In genomic region chr20:36550797-36551299, GRCh38 we compare ENCODE assay signal across 15 cellular contexts. TPM values are rescaled to one million over a fixed set of nuclear protein-coding genes. Genes with fewer than 3 reads are reported as not detected.
A peak's percentile ranks its signal among the peaks of the same experiment; 100 is the strongest.
DNase-seq lines count a peak whose midpoint lies in the region; ATAC-seq and TF ChIP-seq lines count a peak whose summit lies in the region.
"Had no signal": no experiment of that assay in that cellular context is flagged by ENCODE, and none has a peak within 500 bp of the region (broad histone marks: within the 10 kb centered on the region; RNA-seq: fewer than 3 reads in every experiment).

No MANE protein-coding gene starts in this region.

- 39 to 61% methylated on average over 14 of the region's 14 CpGs for WGBS in lower leg skin, 2 donors

- no peaks in the 10 kb centered on the region for H3K4me1 ChIP-seq in A673 (ENCODE audit: insufficient read depth, low read length, poor library complexity, severe bottlenecking)
- H3K4me1 ChIP-seq in adipocyte (ENCODE audit: control insufficient read depth, insufficient read depth, low read length), result peaks cover 9% of the 10 kb centered on the region
- no peaks in the 10 kb centered on the region for H3K4me1 ChIP-seq in osteoblast (ENCODE audit: insufficient read depth, low read length)
- H3K4me1 ChIP-seq: A549 had no signal

- POLR2A ChIA-PET in A673 (lab: Charles Lee; ENCODE audit: low non-redundant PET), result no interaction called here

- CTCF ChIA-PET in A673 (lab: Charles Lee), result no interaction called here

- H3K9me3 ChIP-seq in A673 (ENCODE audit: low read depth, low read length, poor library complexity, severe bottlenecking), result no peaks in the 10 kb centered on the region
- no peaks in the 10 kb centered on the region for H3K9me3 ChIP-seq in adipocyte (ENCODE audit: control insufficient read depth, low read length)
- no peaks in the 10 kb centered on the region for H3K9me3 ChIP-seq in osteoblast (ENCODE audit: low read depth, low read length)
- H3K9me3 ChIP-seq: A549 had no signal

- TF ChIP-seq CTCF in A673 (conservative IDR thresholded peaks at IDR 0.05; ENCODE audit: low read depth, low read length) (no peak), osteoblast (IDR thresholded peaks at IDR 0.05; ENCODE audit: extremely low read depth, low read depth, low read length) (no peak), type B pancreatic cell (conservative IDR thresholded peaks at IDR 0.05) (no peak), lower leg skin (IDR thresholded peaks at IDR 0.05) (no peak)

- intact Hi-C loops in A673 (cut with micrococcal nuclease; ENCODE audit: unreplicated experiment), result no loop called here
- intact Hi-C loops in left cardiac atrium (cut with DNase I), result loop anchor here in 1 of 2 donors (10.0 kb wide), 1 partner anchor 224 kb away; the partner anchor contains the start of gene DSN1
- intact Hi-C loops in lower leg skin (cut with DNase I; ENCODE audit: low total_unique reads), result loop anchor here (5.0 kb wide), 1 partner anchor 51 kb away; no protein-coding TSS in a partner anchor

- H4K20me1 ChIP-seq in osteoblast (ENCODE audit: insufficient read depth, low read length), result peaks cover 46% of the 10 kb centered on the region

- H3K79me2 ChIP-seq in osteoblast (ENCODE audit: insufficient read depth, low read length), result peaks cover 15% of the 10 kb centered on the region

- H3K27me3 Mint-ChIP-seq in type B pancreatic cell, result no peaks in the 10 kb centered on the region
- H3K27me3 Mint-ChIP-seq: activated naive CD4-positive, alpha-beta T cell treated with anti-CD3 and anti-CD28 coated beads, Interleukin-2, amount 50 U/mL, for 24 hours; dendritic cell treated with granulocyte-macrophage colony-stimulating factor and Interleukin-4, amounts not matched to agents 40 ng/mL and 50 ng/mL, for 4 days; naive B cell had no signal

- DNase-seq in A673 (ENCODE audit: low spot score), result no peak
- no peak for DNase-seq in adipocyte (ENCODE audit: low read depth)
- DNase-seq in left cardiac atrium, result no peak
- peak; percentile 90 for DNase-seq in osteoblast (ENCODE audit: insufficient read length, low spot score, missing footprints)
- DNase-seq in NCI-H510A treated with DMSO at 0.1 percent for 48 hours (lab: John Stamatoyannopoulos, UW), result no peak
- DNase-seq in type B pancreatic cell (ENCODE audit: extremely low spot score, unreplicated experiment), result no peak
- no peak for DNase-seq in lower leg skin (ENCODE audit: low spot score in 2 of 2)
- DNase-seq: naive B cell, NCI-H2029, NCI-H774, retina had no signal

- H3K36me3 Mint-ChIP-seq in type B pancreatic cell, result no peaks in the 10 kb centered on the region
- H3K36me3 Mint-ChIP-seq: activated naive CD4-positive, alpha-beta T cell treated with anti-CD3 and anti-CD28 coated beads, Interleukin-2, amount 50 U/mL, for 24 hours; naive B cell had no signal

- H3K27ac ChIP-seq in A673 (ENCODE audit: low read depth, low read length, poor library complexity, severe bottlenecking), result peak overlapping the region; percentile 5
- H3K27ac ChIP-seq in osteoblast (ENCODE audit: low read depth, low read length), result no peak overlapping the region
- H3K27ac ChIP-seq: A549 had no signal

- no peaks in the 10 kb centered on the region for H3K9me3 Mint-ChIP-seq in type B pancreatic cell
- H3K9me3 Mint-ChIP-seq: activated naive CD4-positive, alpha-beta T cell treated with anti-CD3 and anti-CD28 coated beads, Interleukin-2, amount 50 U/mL, for 24 hours; dendritic cell treated with granulocyte-macrophage colony-stimulating factor and Interleukin-4, amounts not matched to agents 40 ng/mL and 50 ng/mL, for 4 days; naive B cell had no signal

- peak overlapping the region; percentile 25 for H3K9ac ChIP-seq in adipocyte (ENCODE audit: low read length)

- H2AFZ ChIP-seq in osteoblast (ENCODE audit: low read length), result no peak overlapping the region

- H3K36me3 ChIP-seq in A673 (ENCODE audit: insufficient read depth, low read length, poor library complexity, severe bottlenecking), result no peaks in the 10 kb centered on the region
- H3K36me3 ChIP-seq in adipocyte (ENCODE audit: control insufficient read depth, insufficient read depth, low read length, severe bottlenecking), result peaks cover 37% of the 10 kb centered on the region
- peaks cover 41% of the 10 kb centered on the region for H3K36me3 ChIP-seq in osteoblast (ENCODE audit: insufficient read depth, low read length)

- H3K27me3 ChIP-seq in A673 (replicated peaks; ENCODE audit: insufficient read depth, low read depth, low read length, poor library complexity), result no peaks in the 10 kb centered on the region
- no peaks in the 10 kb centered on the region for H3K27me3 ChIP-seq in adipocyte (replicated peaks; ENCODE audit: control insufficient read depth, insufficient read depth, low read length)
- no peaks in the 10 kb centered on the region for H3K27me3 ChIP-seq in osteoblast (ENCODE audit: insufficient read depth, low read length)

- H3K27ac Mint-ChIP-seq in type B pancreatic cell, result no peak overlapping the region
- H3K27ac Mint-ChIP-seq: activated naive CD4-positive, alpha-beta T cell treated with anti-CD3 and anti-CD28 coated beads, Interleukin-2, amount 50 U/mL, for 24 hours; dendritic cell treated with granulocyte-macrophage colony-stimulating factor and Interleukin-4, amounts not matched to agents 40 ng/mL and 50 ng/mL, for 4 days had no signal

- H3K4me3 ChIP-seq in A673 (ENCODE audit: low read depth, low read length, poor library complexity, severe bottlenecking), result no peak overlapping the region
- no peak overlapping the region for H3K4me3 ChIP-seq in adipocyte (ENCODE audit: low read length)
- H3K4me3 ChIP-seq in osteoblast (ENCODE audit: insufficient read depth, low read length), result no peak overlapping the region
- no peak overlapping the region for H3K4me3 ChIP-seq in lower leg skin (ENCODE audit: low read depth, poor library complexity, severe bottlenecking)
- H3K4me3 ChIP-seq: A549 had no signal

- H3K4me2 ChIP-seq in osteoblast (ENCODE audit: insufficient read depth, low read length), result no peak overlapping the region
- H3K4me2 ChIP-seq: A549 had no signal

- H3K4me1 Mint-ChIP-seq in type B pancreatic cell (ENCODE audit: unreplicated experiment), result no peaks in the 10 kb centered on the region

- no peak overlapping the region for H3K4me3 Mint-ChIP-seq in type B pancreatic cell
- H3K4me3 Mint-ChIP-seq: activated naive CD4-positive, alpha-beta T cell treated with anti-CD3 and anti-CD28 coated beads, Interleukin-2, amount 50 U/mL, for 24 hours; dendritic cell treated with granulocyte-macrophage colony-stimulating factor and Interleukin-4, amounts not matched to agents 40 ng/mL and 50 ng/mL, for 4 days; naive B cell had no signal

- BruUV-seq in A673 (replicated peaks; lab: Mats Ljungman, UMichigan), result no TSS peak

- no peak for TF ChIP-seq POLR2A in lower leg skin (IDR thresholded peaks at IDR 0.05)

- peak; percentile 45 to 50 for ATAC-seq in left cardiac atrium
- ATAC-seq in HG02870 (IDR thresholded peaks at IDR 0.05; ENCODE audit: unreplicated experiment), result no peak

RNA-seq across cellular contexts. Expression of gene MYL9, which starts 9.5 kb away (rescaled TPM):
- 0.11 TPM in 1 of 2 replicates, not detected in the other for total RNA-seq in A673 (2021)
- 1,000 to 10,000 TPM; 1,946 to 2,055 TPM for total RNA-seq in left cardiac atrium
- total RNA-seq in osteoblast, result 135 and 141 TPM in 2 replicates
- total RNA-seq in type B pancreatic cell (ENCODE audit: low replicate concordance), result 55.1 and 59.0 TPM in 2 replicates
- 10 to 100 TPM; 14.9 to 69.9 (median 36.3) TPM for total RNA-seq in lower leg skin

RNA-seq across cellular contexts. Expression of gene TGIF2, which starts 22.5 kb away (rescaled TPM):
- total RNA-seq in A673 (2021) (54.9 and 59.0 TPM in 2 replicates), left cardiac atrium (1 to 10 TPM; 6.4 to 8.8 TPM), osteoblast (9.7 and 10.9 TPM in 2 replicates), type B pancreatic cell (ENCODE audit: low replicate concordance) (26.9 and 43.5 TPM in 2 replicates), lower leg skin (10 to 100 TPM in 2 of 4 donors, 1 to 10 TPM in 2; 6.5 to 10.5 (median 9.5) TPM)

RNA-seq across cellular contexts. Expression of gene RAB5IF, which starts 54.7 kb away (rescaled TPM):
- total RNA-seq in A673 (2021) (124 and 150 TPM in 2 replicates), left cardiac atrium (10 to 100 TPM; 61.6 to 64.2 TPM), osteoblast (54.2 and 59.7 TPM in 2 replicates), type B pancreatic cell (ENCODE audit: low replicate concordance) (85.8 and 122 TPM in 2 replicates), lower leg skin (10 to 100 TPM; 57.3 to 75.5 (median 61.3) TPM)

Comparison
In these comparisons a context has a peak if more than half of its experiments do, and no peak if none do; other contexts are left out.
1. RNA of gene MYL9, which starts 9.5 kb away (total RNA-seq): 1,946 to 2,055 TPM in left cardiac atrium, 135 to 141 TPM in osteoblast, 55.1 to 59.0 TPM in type B pancreatic cell and 14.9 to 69.9 TPM in lower leg skin; 0.11 TPM in A673; every median in the first group is over 10 times any median in the second.